In genomic region chr3:115550285-115550741, GRCh38 we compare ENCODE assay signal across 17 cellular contexts.
DNase-seq lines count a peak whose midpoint lies in the region; ATAC-seq and TF ChIP-seq lines count a peak whose summit lies in the region.
"Had no signal": no experiment of that assay in that cellular context is flagged by ENCODE, and none has a peak within 500 bp of the region (broad histone marks: within the 10 kb centered on the region; RNA-seq: fewer than 3 reads in every experiment).

No MANE protein-coding gene starts in this region.

- H3K9me3 ChIP-seq in thoracic aorta, result no peaks in the 10 kb centered on the region
- H3K9me3 ChIP-seq in testis, result no peaks in the 10 kb centered on the region
- H3K9me3 ChIP-seq: pancreas had no signal

- peaks cover 5 to 22% of the 10 kb centered on the region in 2 donors for H3K4me1 ChIP-seq in thoracic aorta (ENCODE audit: control insufficient read depth in 1 of 2, low read depth in 2 of 2)
- no peaks in the 10 kb centered on the region for H3K4me1 ChIP-seq in testis
- H3K4me1 ChIP-seq: pancreas had no signal

- H3K27me3 ChIP-seq in thoracic aorta (replicated peaks; ENCODE audit: insufficient read depth) (no peaks in the 10 kb centered on the region), testis (no peaks in the 10 kb centered on the region)
- H3K27me3 ChIP-seq: pancreas had no signal

- ATAC-seq in thoracic aorta (ENCODE audit: insufficient number of reproducible peaks, low FRiP score, low read depth) (no peak), GM18873 (IDR thresholded peaks at IDR 0.05; ENCODE audit: low FRiP score, unreplicated experiment) (no peak), GM19324 (IDR thresholded peaks at IDR 0.05; ENCODE audit: low FRiP score, unreplicated experiment) (no peak)
- ATAC-seq: stimulated activated naive CD8-positive, alpha-beta T cell treated with anti-CD3 and anti-CD28 coated beads, Interleukin-15, amount 100 ng/mL, for 72 hours had no signal

- DNase-seq in HuH-7 (ENCODE audit: low spot score) (peak; percentile 13), fibroblast of the aortic adventitia (ENCODE audit: low read depth) (peak; percentile 81), medulla oblongata (ENCODE audit: extremely low spot score) (peak; percentile 8), thoracic aorta (ENCODE audit: low spot score) (no peak), testis (no peak)
- DNase-seq: activated CD8-positive, alpha-beta memory T cell treated with anti-CD3 and anti-CD28 coated beads, Interleukin-2, amount 50 U/mL, for 48 hours; activated naive CD4-positive, alpha-beta T cell treated with anti-CD3 and anti-CD28 coated beads for 36 hours; C1 segment of cervical spinal cord; effector CD4-positive, alpha-beta T cell; NCI-H1694 treated with DMSO at 0.1 percent for 48 hours; NCI-H446; pancreas; SIG-M5; stimulated activated CD4-positive, alpha-beta T cell treated with anti-CD3 and anti-CD28 coated beads, Interleukin-15, amount 100 ng/mL, for 24 hours; stimulated activated naive CD8-positive, alpha-beta T cell treated with anti-CD3 and anti-CD28 coated beads, Interleukin-15, amount 100 ng/mL, for 72 hours had no signal

- no peak overlapping the region for H3K4me3 ChIP-seq in fibroblast of the aortic adventitia (ENCODE audit: low read depth, low read length)
- no peak overlapping the region for H3K4me3 ChIP-seq in thoracic aorta
- no peak overlapping the region for H3K4me3 ChIP-seq in testis
- H3K4me3 ChIP-seq: pancreas had no signal

- TF ChIP-seq CTCF in fibroblast of the aortic adventitia (IDR thresholded peaks at IDR 0.05; ENCODE audit: insufficient read depth, low read length) (no peak), thoracic aorta (IDR thresholded peaks at IDR 0.05) (no peak), testis (IDR thresholded peaks at IDR 0.05) (no peak)

- peak overlapping the region; percentile 6 to 45 for H3K27ac ChIP-seq in thoracic aorta
- no peak overlapping the region for H3K27ac ChIP-seq in testis
- H3K27ac ChIP-seq: pancreas had no signal

- WGBS in testis, 2 donors, result 13 to 27% methylated on average over 1 of the region's 1 CpG

- intact Hi-C loops in testis (cut with DNase I; ENCODE audit: low total_unique reads), result no loop called here

- TF ChIP-seq POLR2A in testis (IDR thresholded peaks at IDR 0.05), result no peak

- H3K36me3 ChIP-seq in thoracic aorta, result no peaks in the 10 kb centered on the region
- H3K36me3 ChIP-seq in testis (ENCODE audit: low read depth, missing control alignments), result no peaks in the 10 kb centered on the region
- H3K36me3 ChIP-seq: pancreas had no signal

Comparison
In these comparisons a context has a peak if more than half of its experiments do, and no peak if none do; other contexts are left out.
1. DNase-seq: peak in HuH-7 (single experiment), fibroblast of the aortic adventitia (single experiment) and medulla oblongata (single experiment); none in thoracic aorta (single experiment) and testis (single experiment).
2. H3K27ac ChIP-seq: peak in thoracic aorta (2 of 2); none in testis (0 of 2).